Comparison of ENCODE assay signal across 1 cellular context in genomic region chr17:7989781-7990655, GRCh38.
A peak's percentile ranks its signal among the peaks of the same experiment; 100 is the strongest.
TF ChIP-seq lines count a peak whose summit lies in the region.

No MANE protein-coding gene starts in this region.

TF ChIP-seq in HEK293, 187 proteins besides CTCF, POLR2A, EP300 and RAD21 (continued from another document):
- TF ChIP-seq ZBTB11 (tag by site-specific recombination; conservative IDR thresholded peaks at IDR 0.05; ENCODE audit: low read depth) (peak; percentile 75), ZSCAN30 (tag by site-specific recombination; IDR thresholded peaks at IDR 0.05) (peak; percentile 87), IKZF3 (tag by site-specific recombination; IDR thresholded peaks at IDR 0.05) (peak; percentile 33; the same call in 1 of the 2 replicates), ZNF596 (tag by site-specific recombination; IDR thresholded peaks at IDR 0.05) (no peak), ZNF404 (tag by site-specific recombination; IDR thresholded peaks at IDR 0.05) (no peak), ZNF23 (tag by site-specific recombination; IDR thresholded peaks at IDR 0.05; ENCODE audit: borderline replicate concordance) (no peak), ZFP37 (tag by site-specific recombination; IDR thresholded peaks at IDR 0.05) (peak; percentile 89), ZNF621 (tag by site-specific recombination; IDR thresholded peaks at IDR 0.05) (no peak), ZNF16 (tag by site-specific recombination; IDR thresholded peaks at IDR 0.05; ENCODE audit: low read depth) (no peak), ZNF544 (tag by site-specific recombination; IDR thresholded peaks at IDR 0.05) (no peak), PRDM10 (tag by site-specific recombination; IDR thresholded peaks at IDR 0.05) (no peak), SCRT1 (tag by site-specific recombination; IDR thresholded peaks at IDR 0.05; ENCODE audit: borderline replicate concordance) (no peak), ZEB2 (tag by site-specific recombination; IDR thresholded peaks at IDR 0.05) (peak; percentile 97), ZBTB8A (tag by site-specific recombination; IDR thresholded peaks at IDR 0.05) (peak; percentile 99), ZNF561 (tag by site-specific recombination; IDR thresholded peaks at IDR 0.05; ENCODE audit: borderline replicate concordance) (peak; percentile 48; the same call in 1 of the 2 replicates), ZNF624 (tag by site-specific recombination; IDR thresholded peaks at IDR 0.05) (no peak), ZBTB26 (tag by site-specific recombination; optimal IDR thresholded peaks at IDR 0.05) (peak; percentile 86), ZNF658 (tag by site-specific recombination; IDR thresholded peaks at IDR 0.05) (no peak)
